Comparison of ENCODE assay signal across 1 cellular context in the genomic region with DNA sequence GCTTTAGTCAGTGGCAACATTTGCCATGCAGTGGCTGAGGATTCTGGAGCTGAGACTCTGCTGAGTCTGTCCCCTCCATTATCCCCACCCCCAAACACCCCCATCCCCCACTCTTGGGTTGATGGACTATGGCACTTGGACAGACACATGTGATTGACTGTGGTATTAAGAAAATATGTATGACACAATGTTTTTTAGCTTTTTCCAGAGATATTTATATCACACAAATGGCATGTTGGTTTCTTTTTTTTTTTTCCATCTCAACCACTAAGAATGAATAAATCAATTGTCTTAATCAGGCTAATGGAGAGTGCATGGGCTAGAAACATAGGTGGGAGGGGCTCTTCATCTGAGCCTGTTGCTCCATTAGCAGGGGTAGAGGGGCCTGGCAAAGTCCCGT.
TF ChIP-seq lines count a peak whose summit lies in the region.

No MANE protein-coding gene starts in this region.

TF ChIP-seq in HepG2, 621 proteins besides CTCF, POLR2A, EP300 and RAD21 (continued from another document):
- TF ChIP-seq, protein P1, sequence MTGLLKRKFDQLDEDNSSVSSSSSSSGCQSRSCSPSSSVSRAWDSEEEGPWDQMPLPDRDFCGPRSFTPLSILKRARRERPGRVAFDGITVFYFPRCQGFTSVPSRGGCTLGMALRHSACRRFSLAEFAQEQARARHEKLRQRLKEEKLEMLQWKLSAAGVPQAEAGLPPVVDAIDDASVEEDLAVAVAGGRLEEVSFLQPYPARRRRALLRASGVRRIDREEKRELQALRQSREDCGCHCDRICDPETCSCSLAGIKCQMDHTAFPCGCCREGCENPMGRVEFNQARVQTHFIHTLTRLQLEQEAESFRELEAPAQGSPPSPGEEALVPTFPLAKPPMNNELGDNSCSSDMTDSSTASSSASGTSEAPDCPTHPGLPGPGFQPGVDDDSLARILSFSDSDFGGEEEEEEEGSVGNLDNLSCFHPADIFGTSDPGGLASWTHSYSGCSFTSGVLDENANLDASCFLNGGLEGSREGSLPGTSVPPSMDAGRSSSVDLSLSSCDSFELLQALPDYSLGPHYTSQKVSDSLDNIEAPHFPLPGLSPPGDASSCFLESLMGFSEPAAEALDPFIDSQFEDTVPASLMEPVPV (CRISPR knock-in tag; IDR thresholded peaks at IDR 0.05): no peak
- TF ChIP-seq ZNF709 (CRISPR knock-in tag; IDR thresholded peaks at IDR 0.05) (no peak), ZNF274 (CRISPR knock-in tag; IDR thresholded peaks at IDR 0.05) (no peak), TARDBP (CRISPR knock-in tag; IDR thresholded peaks at IDR 0.05) (no peak), KMT2A (CRISPR knock-in tag; IDR thresholded peaks at IDR 0.05) (no peak), ZZZ3 (CRISPR knock-in tag; IDR thresholded peaks at IDR 0.05; ENCODE audit: borderline replicate concordance) (no peak), ZFP41 (CRISPR knock-in tag; IDR thresholded peaks at IDR 0.05; ENCODE audit: borderline replicate concordance) (no peak), ZFP36L2 (CRISPR knock-in tag; IDR thresholded peaks at IDR 0.05) (no peak), HDAC2 (CRISPR knock-in tag; IDR thresholded peaks at IDR 0.05) (no peak), ZNF180 (CRISPR knock-in tag; IDR thresholded peaks at IDR 0.05; ENCODE audit: borderline replicate concordance, low read depth) (no peak), MED1 (CRISPR knock-in tag; IDR thresholded peaks at IDR 0.05) (no peak)
- TF ChIP-seq, protein P2, sequence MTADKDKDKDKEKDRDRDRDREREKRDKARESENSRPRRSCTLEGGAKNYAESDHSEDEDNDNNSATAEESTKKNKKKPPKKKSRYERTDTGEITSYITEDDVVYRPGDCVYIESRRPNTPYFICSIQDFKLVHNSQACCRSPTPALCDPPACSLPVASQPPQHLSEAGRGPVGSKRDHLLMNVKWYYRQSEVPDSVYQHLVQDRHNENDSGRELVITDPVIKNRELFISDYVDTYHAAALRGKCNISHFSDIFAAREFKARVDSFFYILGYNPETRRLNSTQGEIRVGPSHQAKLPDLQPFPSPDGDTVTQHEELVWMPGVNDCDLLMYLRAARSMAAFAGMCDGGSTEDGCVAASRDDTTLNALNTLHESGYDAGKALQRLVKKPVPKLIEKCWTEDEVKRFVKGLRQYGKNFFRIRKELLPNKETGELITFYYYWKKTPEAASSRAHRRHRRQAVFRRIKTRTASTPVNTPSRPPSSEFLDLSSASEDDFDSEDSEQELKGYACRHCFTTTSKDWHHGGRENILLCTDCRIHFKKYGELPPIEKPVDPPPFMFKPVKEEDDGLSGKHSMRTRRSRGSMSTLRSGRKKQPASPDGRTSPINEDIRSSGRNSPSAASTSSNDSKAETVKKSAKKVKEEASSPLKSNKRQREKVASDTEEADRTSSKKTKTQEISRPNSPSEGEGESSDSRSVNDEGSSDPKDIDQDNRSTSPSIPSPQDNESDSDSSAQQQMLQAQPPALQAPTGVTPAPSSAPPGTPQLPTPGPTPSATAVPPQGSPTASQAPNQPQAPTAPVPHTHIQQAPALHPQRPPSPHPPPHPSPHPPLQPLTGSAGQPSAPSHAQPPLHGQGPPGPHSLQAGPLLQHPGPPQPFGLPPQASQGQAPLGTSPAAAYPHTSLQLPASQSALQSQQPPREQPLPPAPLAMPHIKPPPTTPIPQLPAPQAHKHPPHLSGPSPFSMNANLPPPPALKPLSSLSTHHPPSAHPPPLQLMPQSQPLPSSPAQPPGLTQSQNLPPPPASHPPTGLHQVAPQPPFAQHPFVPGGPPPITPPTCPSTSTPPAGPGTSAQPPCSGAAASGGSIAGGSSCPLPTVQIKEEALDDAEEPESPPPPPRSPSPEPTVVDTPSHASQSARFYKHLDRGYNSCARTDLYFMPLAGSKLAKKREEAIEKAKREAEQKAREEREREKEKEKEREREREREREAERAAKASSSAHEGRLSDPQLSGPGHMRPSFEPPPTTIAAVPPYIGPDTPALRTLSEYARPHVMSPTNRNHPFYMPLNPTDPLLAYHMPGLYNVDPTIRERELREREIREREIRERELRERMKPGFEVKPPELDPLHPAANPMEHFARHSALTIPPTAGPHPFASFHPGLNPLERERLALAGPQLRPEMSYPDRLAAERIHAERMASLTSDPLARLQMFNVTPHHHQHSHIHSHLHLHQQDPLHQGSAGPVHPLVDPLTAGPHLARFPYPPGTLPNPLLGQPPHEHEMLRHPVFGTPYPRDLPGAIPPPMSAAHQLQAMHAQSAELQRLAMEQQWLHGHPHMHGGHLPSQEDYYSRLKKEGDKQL (CRISPR knock-in tag; IDR thresholded peaks at IDR 0.05; ENCODE audit: low read depth): no peak
- TF ChIP-seq, protein P3, sequence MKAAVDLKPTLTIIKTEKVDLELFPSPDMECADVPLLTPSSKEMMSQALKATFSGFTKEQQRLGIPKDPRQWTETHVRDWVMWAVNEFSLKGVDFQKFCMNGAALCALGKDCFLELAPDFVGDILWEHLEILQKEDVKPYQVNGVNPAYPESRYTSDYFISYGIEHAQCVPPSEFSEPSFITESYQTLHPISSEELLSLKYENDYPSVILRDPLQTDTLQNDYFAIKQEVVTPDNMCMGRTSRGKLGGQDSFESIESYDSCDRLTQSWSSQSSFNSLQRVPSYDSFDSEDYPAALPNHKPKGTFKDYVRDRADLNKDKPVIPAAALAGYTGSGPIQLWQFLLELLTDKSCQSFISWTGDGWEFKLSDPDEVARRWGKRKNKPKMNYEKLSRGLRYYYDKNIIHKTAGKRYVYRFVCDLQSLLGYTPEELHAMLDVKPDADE (CRISPR knock-in tag; IDR thresholded peaks at IDR 0.05): no peak
- TF ChIP-seq, protein P4, sequence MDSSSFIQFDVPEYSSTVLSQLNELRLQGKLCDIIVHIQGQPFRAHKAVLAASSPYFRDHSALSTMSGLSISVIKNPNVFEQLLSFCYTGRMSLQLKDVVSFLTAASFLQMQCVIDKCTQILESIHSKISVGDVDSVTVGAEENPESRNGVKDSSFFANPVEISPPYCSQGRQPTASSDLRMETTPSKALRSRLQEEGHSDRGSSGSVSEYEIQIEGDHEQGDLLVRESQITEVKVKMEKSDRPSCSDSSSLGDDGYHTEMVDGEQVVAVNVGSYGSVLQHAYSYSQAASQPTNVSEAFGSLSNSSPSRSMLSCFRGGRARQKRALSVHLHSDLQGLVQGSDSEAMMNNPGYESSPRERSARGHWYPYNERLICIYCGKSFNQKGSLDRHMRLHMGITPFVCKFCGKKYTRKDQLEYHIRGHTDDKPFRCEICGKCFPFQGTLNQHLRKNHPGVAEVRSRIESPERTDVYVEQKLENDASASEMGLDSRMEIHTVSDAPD (CRISPR knock-in tag; IDR thresholded peaks at IDR 0.05): no peak
- TF ChIP-seq, protein P5, sequence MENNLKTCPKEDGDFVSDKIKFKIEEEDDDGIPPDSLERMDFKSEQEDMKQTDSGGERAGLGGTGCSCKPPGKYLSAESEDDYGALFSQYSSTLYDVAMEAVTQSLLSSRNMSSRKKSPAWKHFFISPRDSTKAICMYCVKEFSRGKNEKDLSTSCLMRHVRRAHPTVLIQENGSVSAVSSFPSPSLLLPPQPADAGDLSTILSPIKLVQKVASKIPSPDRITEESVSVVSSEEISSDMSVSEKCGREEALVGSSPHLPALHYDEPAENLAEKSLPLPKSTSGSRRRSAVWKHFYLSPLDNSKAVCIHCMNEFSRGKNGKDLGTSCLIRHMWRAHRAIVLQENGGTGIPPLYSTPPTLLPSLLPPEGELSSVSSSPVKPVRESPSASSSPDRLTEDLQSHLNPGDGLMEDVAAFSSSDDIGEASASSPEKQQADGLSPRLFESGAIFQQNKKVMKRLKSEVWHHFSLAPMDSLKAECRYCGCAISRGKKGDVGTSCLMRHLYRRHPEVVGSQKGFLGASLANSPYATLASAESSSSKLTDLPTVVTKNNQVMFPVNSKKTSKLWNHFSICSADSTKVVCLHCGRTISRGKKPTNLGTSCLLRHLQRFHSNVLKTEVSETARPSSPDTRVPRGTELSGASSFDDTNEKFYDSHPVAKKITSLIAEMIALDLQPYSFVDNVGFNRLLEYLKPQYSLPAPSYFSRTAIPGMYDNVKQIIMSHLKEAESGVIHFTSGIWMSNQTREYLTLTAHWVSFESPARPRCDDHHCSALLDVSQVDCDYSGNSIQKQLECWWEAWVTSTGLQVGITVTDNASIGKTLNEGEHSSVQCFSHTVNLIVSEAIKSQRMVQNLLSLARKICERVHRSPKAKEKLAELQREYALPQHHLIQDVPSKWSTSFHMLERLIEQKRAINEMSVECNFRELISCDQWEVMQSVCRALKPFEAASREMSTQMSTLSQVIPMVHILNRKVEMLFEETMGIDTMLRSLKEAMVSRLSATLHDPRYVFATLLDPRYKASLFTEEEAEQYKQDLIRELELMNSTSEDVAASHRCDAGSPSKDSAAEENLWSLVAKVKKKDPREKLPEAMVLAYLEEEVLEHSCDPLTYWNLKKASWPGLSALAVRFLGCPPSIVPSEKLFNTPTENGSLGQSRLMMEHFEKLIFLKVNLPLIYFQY (CRISPR knock-in tag; IDR thresholded peaks at IDR 0.05; ENCODE audit: borderline replicate concordance): no peak
- TF ChIP-seq, protein P6, sequence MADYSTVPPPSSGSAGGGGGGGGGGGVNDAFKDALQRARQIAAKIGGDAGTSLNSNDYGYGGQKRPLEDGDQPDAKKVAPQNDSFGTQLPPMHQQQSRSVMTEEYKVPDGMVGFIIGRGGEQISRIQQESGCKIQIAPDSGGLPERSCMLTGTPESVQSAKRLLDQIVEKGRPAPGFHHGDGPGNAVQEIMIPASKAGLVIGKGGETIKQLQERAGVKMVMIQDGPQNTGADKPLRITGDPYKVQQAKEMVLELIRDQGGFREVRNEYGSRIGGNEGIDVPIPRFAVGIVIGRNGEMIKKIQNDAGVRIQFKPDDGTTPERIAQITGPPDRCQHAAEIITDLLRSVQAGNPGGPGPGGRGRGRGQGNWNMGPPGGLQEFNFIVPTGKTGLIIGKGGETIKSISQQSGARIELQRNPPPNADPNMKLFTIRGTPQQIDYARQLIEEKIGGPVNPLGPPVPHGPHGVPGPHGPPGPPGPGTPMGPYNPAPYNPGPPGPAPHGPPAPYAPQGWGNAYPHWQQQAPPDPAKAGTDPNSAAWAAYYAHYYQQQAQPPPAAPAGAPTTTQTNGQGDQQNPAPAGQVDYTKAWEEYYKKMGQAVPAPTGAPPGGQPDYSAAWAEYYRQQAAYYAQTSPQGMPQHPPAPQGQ (CRISPR knock-in tag; IDR thresholded peaks at IDR 0.05; ENCODE audit: borderline replicate concordance): no peak
- TF ChIP-seq, protein P7, sequence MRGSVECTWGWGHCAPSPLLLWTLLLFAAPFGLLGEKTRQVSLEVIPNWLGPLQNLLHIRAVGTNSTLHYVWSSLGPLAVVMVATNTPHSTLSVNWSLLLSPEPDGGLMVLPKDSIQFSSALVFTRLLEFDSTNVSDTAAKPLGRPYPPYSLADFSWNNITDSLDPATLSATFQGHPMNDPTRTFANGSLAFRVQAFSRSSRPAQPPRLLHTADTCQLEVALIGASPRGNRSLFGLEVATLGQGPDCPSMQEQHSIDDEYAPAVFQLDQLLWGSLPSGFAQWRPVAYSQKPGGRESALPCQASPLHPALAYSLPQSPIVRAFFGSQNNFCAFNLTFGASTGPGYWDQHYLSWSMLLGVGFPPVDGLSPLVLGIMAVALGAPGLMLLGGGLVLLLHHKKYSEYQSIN (CRISPR knock-in tag; IDR thresholded peaks at IDR 0.05; ENCODE audit: borderline replicate concordance): no peak
TF ChIP-seq in HepG2: peak in this region for 0.
